15 cellular contexts compared by ENCODE assay signal in the genomic region with DNA sequence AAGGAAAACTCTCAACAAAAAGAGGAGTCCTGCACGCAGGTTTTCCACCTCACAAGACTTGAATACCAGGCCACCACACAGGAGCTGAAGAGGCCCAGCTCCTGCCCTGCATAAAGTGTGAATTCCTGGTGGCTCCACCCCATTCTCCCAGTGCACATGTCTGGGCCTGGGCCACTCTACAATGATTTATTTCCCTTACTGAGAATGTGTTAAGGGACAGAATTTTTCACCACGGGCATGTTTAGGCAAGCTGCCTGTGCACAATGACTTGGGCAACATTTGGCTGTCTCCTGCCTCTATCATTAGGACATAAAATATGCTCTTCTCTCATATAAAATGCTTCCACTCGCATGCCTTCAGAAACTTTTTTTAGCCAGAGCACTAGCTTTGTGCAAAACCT.
"Had no signal": no experiment of that assay in that cellular context is flagged by ENCODE, and none has a peak within 500 bp of the region (broad histone marks: within the 10 kb centered on the region; RNA-seq: fewer than 3 reads in every experiment).

No MANE protein-coding gene starts in this region.

- H3K27me3 ChIP-seq: gastrocnemius medialis, thyroid gland had no signal

- H3K27ac ChIP-seq: gastrocnemius medialis, thyroid gland had no signal

- DNase-seq: activated CD4-positive, alpha-beta T cell treated with anti-CD3 and anti-CD28 coated beads, Interleukin-2, amount 10 ng/mL, durations not matched to agents 7 days and 5 days; activated CD8-positive, alpha-beta memory T cell treated with anti-CD3 and anti-CD28 coated beads, Interleukin-2, amount 50 U/mL, for 48 hours; activated naive CD8-positive, alpha-beta T cell treated with anti-CD3 and anti-CD28 coated beads, Interleukin-2, amount 10 ng/mL, durations not matched to agents 7 days and 5 days; cortex of kidney; effector CD4-positive, alpha-beta T cell; gastrocnemius medialis; naive thymus-derived CD8-positive, alpha-beta T cell; nucleus accumbens; posterior cingulate gyrus; T-helper 2 cell; thyroid gland had no signal

- H3K9me3 Mint-ChIP-seq: activated CD4-positive, alpha-beta T cell treated with anti-CD3 and anti-CD28 coated beads, Interleukin-2, amount 10 ng/mL, durations not matched to agents 7 days and 5 days; activated naive CD8-positive, alpha-beta T cell treated with anti-CD3 and anti-CD28 coated beads, Interleukin-2, amount 10 ng/mL, durations not matched to agents 7 days and 5 days; brain; stimulated activated memory B cell treated with anti-CD40 and anti-IgM and Interleukin-4, amounts not matched to agents 10 μg/mL and 1 μg/mL and 100 μg/mL, for 72 hours; WTC11 had no signal

- H3K4me1 Mint-ChIP-seq: activated CD4-positive, alpha-beta T cell treated with anti-CD3 and anti-CD28 coated beads, Interleukin-2, amount 10 ng/mL, durations not matched to agents 7 days and 5 days; activated naive CD8-positive, alpha-beta T cell treated with anti-CD3 and anti-CD28 coated beads, Interleukin-2, amount 10 ng/mL, durations not matched to agents 7 days and 5 days; naive thymus-derived CD8-positive, alpha-beta T cell had no signal

- H3K4me3 Mint-ChIP-seq: activated CD4-positive, alpha-beta T cell treated with anti-CD3 and anti-CD28 coated beads, Interleukin-2, amount 10 ng/mL, durations not matched to agents 7 days and 5 days; activated naive CD8-positive, alpha-beta T cell treated with anti-CD3 and anti-CD28 coated beads, Interleukin-2, amount 10 ng/mL, durations not matched to agents 7 days and 5 days; brain; naive thymus-derived CD8-positive, alpha-beta T cell; stimulated activated memory B cell treated with anti-CD40 and anti-IgM and Interleukin-4, amounts not matched to agents 10 μg/mL and 1 μg/mL and 100 μg/mL, for 72 hours; WTC11 had no signal

- H3K9me3 ChIP-seq: gastrocnemius medialis, thyroid gland had no signal

- H3K4me1 ChIP-seq: gastrocnemius medialis, thyroid gland had no signal

- H3K36me3 ChIP-seq: gastrocnemius medialis, thyroid gland had no signal

- H3K27me3 Mint-ChIP-seq: activated CD4-positive, alpha-beta T cell treated with anti-CD3 and anti-CD28 coated beads, Interleukin-2, amount 10 ng/mL, durations not matched to agents 7 days and 5 days; activated naive CD8-positive, alpha-beta T cell treated with anti-CD3 and anti-CD28 coated beads, Interleukin-2, amount 10 ng/mL, durations not matched to agents 7 days and 5 days; stimulated activated memory B cell treated with anti-CD40 and anti-IgM and Interleukin-4, amounts not matched to agents 10 μg/mL and 1 μg/mL and 100 μg/mL, for 72 hours had no signal

- H3K36me3 Mint-ChIP-seq: activated naive CD8-positive, alpha-beta T cell treated with anti-CD3 and anti-CD28 coated beads, Interleukin-2, amount 10 ng/mL, durations not matched to agents 7 days and 5 days; brain; naive thymus-derived CD8-positive, alpha-beta T cell; stimulated activated memory B cell treated with anti-CD40 and anti-IgM and Interleukin-4, amounts not matched to agents 10 μg/mL and 1 μg/mL and 100 μg/mL, for 72 hours; WTC11 had no signal

- H3K4me3 ChIP-seq: gastrocnemius medialis, thyroid gland had no signal

- ATAC-seq: gastrocnemius medialis; left lobe of liver; naive thymus-derived CD8-positive, alpha-beta T cell; stimulated activated memory B cell treated with anti-CD40 and anti-IgM and Interleukin-4, amounts not matched to agents 10 μg/mL and 1 μg/mL and 100 μg/mL, for 72 hours; WTC11 had no signal

- H3K27ac Mint-ChIP-seq: activated CD4-positive, alpha-beta T cell treated with anti-CD3 and anti-CD28 coated beads, Interleukin-2, amount 10 ng/mL, durations not matched to agents 7 days and 5 days; activated naive CD8-positive, alpha-beta T cell treated with anti-CD3 and anti-CD28 coated beads, Interleukin-2, amount 10 ng/mL, durations not matched to agents 7 days and 5 days; naive thymus-derived CD8-positive, alpha-beta T cell; stimulated activated memory B cell treated with anti-CD40 and anti-IgM and Interleukin-4, amounts not matched to agents 10 μg/mL and 1 μg/mL and 100 μg/mL, for 72 hours; WTC11 had no signal
